In the genomic region with DNA sequence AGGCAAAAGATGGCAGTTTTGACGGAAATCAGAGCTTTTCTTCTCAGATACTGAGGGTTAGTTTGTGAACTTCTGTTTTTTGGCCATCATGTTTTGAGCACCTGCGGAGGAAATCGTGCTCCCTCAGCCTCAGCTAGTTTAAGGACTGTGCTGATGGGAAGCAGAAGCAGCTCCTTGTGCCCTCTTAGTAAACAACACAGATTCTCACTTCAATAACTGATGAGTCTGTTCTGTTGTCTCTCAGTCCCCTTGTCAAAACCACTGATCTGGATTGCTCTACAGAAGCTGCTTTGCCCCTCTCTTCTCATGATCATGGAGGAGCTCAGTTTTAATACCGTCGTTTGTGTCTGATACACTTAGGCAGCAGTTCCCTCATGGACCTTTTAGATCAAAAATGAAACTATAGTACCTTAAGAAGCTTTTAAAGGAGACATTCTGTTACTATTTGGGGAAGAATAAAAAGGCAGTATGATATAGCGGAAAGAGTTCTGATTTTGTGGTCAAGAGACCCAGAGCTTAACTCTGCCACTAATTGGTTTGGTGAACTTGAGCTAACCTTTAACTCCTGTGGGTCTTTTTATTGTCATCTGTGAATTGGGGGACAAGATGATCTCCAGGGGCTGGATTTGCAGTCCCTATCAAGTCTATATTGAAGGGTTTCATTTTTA, we compare ENCODE assay signal across 14 cellular contexts.
DNase-seq lines count a peak whose midpoint lies in the region; ATAC-seq, FAIRE-seq and TF ChIP-seq lines count a peak whose summit lies in the region.
"Had no signal": no experiment of that assay in that cellular context is flagged by ENCODE, and none has a peak within 500 bp of the region (broad histone marks: within the 10 kb centered on the region; RNA-seq: fewer than 3 reads in every experiment).

No MANE protein-coding gene starts in this region.

- H3K27me3 ChIP-seq in PC-9 (ENCODE audit: insufficient read depth, low read depth) (no peaks in the 10 kb centered on the region), BE2C (no peaks in the 10 kb centered on the region)

- FAIRE-seq in GM18507 (lab: Jason Lieb, UNC) = peak; percentile 61
- FAIRE-seq: kidney had no signal

- H3K4me3 Mint-ChIP-seq in naive B cell = peak overlapping the region; percentile 63 to 91 (median 81)
- no peak overlapping the region for H3K4me3 Mint-ChIP-seq in chondrocyte (ENCODE audit: unreplicated experiment)
- H3K4me3 Mint-ChIP-seq: activated CD4-positive, alpha-beta memory T cell treated with anti-CD3 and anti-CD28 coated beads, Interleukin-2, amount 10 ng/mL, durations not matched to agents 7 days and 5 days; CD8-positive, alpha-beta memory T cell had no signal

- no peaks in the 10 kb centered on the region for H3F3A ChIP-seq in PC-9 (ENCODE audit: insufficient read depth, low read depth)

- no peaks in the 10 kb centered on the region for H3K27me3 Mint-ChIP-seq in naive B cell
- H3K27me3 Mint-ChIP-seq in chondrocyte (ENCODE audit: low read depth) = no peaks in the 10 kb centered on the region
- H3K27me3 Mint-ChIP-seq: activated CD4-positive, alpha-beta memory T cell treated with anti-CD3 and anti-CD28 coated beads, Interleukin-2, amount 10 ng/mL, durations not matched to agents 7 days and 5 days; CD8-positive, alpha-beta memory T cell had no signal

- no peaks in the 10 kb centered on the region for H3K9me3 ChIP-seq in PC-9 (ENCODE audit: insufficient read depth, low read depth)
- H3K9me3 ChIP-seq in BE2C = no peaks in the 10 kb centered on the region

- H3K9me3 Mint-ChIP-seq in naive B cell = no peaks in the 10 kb centered on the region
- no peaks in the 10 kb centered on the region for H3K9me3 Mint-ChIP-seq in chondrocyte (ENCODE audit: low read depth)
- H3K9me3 Mint-ChIP-seq: activated CD4-positive, alpha-beta memory T cell treated with anti-CD3 and anti-CD28 coated beads, Interleukin-2, amount 10 ng/mL, durations not matched to agents 7 days and 5 days; CD8-positive, alpha-beta memory T cell had no signal

- no peaks in the 10 kb centered on the region for H3K79me2 ChIP-seq in PC-9 (ENCODE audit: low read depth)

- no peak for TF ChIP-seq CTCF in chondrocyte (IDR thresholded peaks at IDR 0.05)
- no peak for TF ChIP-seq CTCF in PC-9 (conservative IDR thresholded peaks at IDR 0.05)
- no peak for TF ChIP-seq CTCF in BE2C (IDR thresholded peaks at IDR 0.05; ENCODE audit: low read depth, low read length)

- no peaks in the 10 kb centered on the region for H3K36me3 Mint-ChIP-seq in naive B cell
- H3K36me3 Mint-ChIP-seq in chondrocyte (ENCODE audit: low read depth) = no peaks in the 10 kb centered on the region

- ATAC-seq in GM21529 (IDR thresholded peaks at IDR 0.05; ENCODE audit: unreplicated experiment) = peak; percentile 73
- ATAC-seq in HG03460 (IDR thresholded peaks at IDR 0.05; ENCODE audit: unreplicated experiment) = peak; percentile 68
- peak; percentile 88 to 91 for ATAC-seq in naive B cell (ENCODE audit: low read depth in 2 of 2)

- intact Hi-C loops in PC-9 (cut with micrococcal nuclease; ENCODE audit: unreplicated experiment) = loop anchor here (5.0 kb wide), 4 partner anchors 172 to 802 kb away; no protein-coding TSS in a partner anchor

- no TSS peak for BruUV-seq in PC-9 (replicated peaks; lab: Mats Ljungman, UMichigan)

- CTCF ChIA-PET in PC-9 (lab: Charles Lee) = interaction anchor here (0.5 to 1.9 kb wide), 6 partner anchors 15 to 799 kb away, joined by 3 to 5 read pairs (median 4); no protein-coding TSS in a partner anchor

- DNase-seq in GM18507 (ENCODE audit: extremely low spot score, insufficient read length, low read depth) (no peak), naive B cell (peak; percentile 55), COLO668 (lab: John Stamatoyannopoulos, UW; ENCODE audit: unreplicated experiment) (no peak), chondrocyte (ENCODE audit: low spot score) (no peak), PC-9 (no peak), BE2C (no peak)
- DNase-seq: activated CD4-positive, alpha-beta memory T cell treated with anti-CD3 and anti-CD28 coated beads, Interleukin-2, amount 10 ng/mL, durations not matched to agents 7 days and 5 days; CD8-positive, alpha-beta memory T cell; dermis blood vessel endothelial cell; foreskin fibroblast; kidney; NCI-H2081 treated with DMSO at 0.1 percent for 48 hours had no signal

- peaks cover 8% of the 10 kb centered on the region; the same call in 1 of the 2 replicates for H4K20me1 ChIP-seq in PC-9 (ENCODE audit: insufficient read depth)

- peak overlapping the region; percentile 77 to 96 (median 93) for H3K27ac Mint-ChIP-seq in naive B cell
- H3K27ac Mint-ChIP-seq in chondrocyte (ENCODE audit: unreplicated experiment) = no peak overlapping the region
- H3K27ac Mint-ChIP-seq: activated CD4-positive, alpha-beta memory T cell treated with anti-CD3 and anti-CD28 coated beads, Interleukin-2, amount 10 ng/mL, durations not matched to agents 7 days and 5 days had no signal

- H3K4me2 ChIP-seq in PC-9 = no peak overlapping the region

- H3K4me1 Mint-ChIP-seq in naive B cell = peaks cover 21 to 37% (median 31%) of the 10 kb centered on the region in 3 donors
- peaks cover 18% of the 10 kb centered on the region for H3K4me1 Mint-ChIP-seq in chondrocyte (ENCODE audit: low read depth)

- H3K9me2 ChIP-seq in PC-9 (ENCODE audit: insufficient read depth) = no peaks in the 10 kb centered on the region

- no peak overlapping the region for H3K27ac ChIP-seq in PC-9

- POLR2A ChIA-PET in PC-9 (lab: Charles Lee; ENCODE audit: unreplicated experiment) = no interaction called here

- H2AFZ ChIP-seq in PC-9 = no peak overlapping the region

- no peak overlapping the region for H3K4me3 ChIP-seq in PC-9
- H3K4me3 ChIP-seq in BE2C (ENCODE audit: low read depth, low read length) = no peak overlapping the region

- H3K4me1 ChIP-seq in PC-9 (replicated peaks; ENCODE audit: insufficient read depth) = no peaks in the 10 kb centered on the region
- peaks cover 2% of the 10 kb centered on the region; the same call in 1 of the 2 replicates for H3K4me1 ChIP-seq in BE2C

- H3K36me3 ChIP-seq in PC-9 (ENCODE audit: low read depth) = no peaks in the 10 kb centered on the region
- no peaks in the 10 kb centered on the region for H3K36me3 ChIP-seq in BE2C
